In genomic region chr12:6550294-6551062, GRCh38 we compare ENCODE assay signal across 9 cellular contexts. TPM values are rescaled to one million over a fixed set of nuclear protein-coding genes. Genes with fewer than 3 reads are reported as not detected.
DNase-seq lines count a peak whose midpoint lies in the region; ATAC-seq lines count a peak whose summit lies in the region.
"Had no signal": no experiment of that assay in that cellular context is flagged by ENCODE, and none has a peak within 500 bp of the region (broad histone marks: within the 10 kb centered on the region; RNA-seq: fewer than 3 reads in every experiment).

No MANE protein-coding gene starts in this region.

- DNase-seq in AML-193 (lab: John Stamatoyannopoulos, UW) (peak; percentile 83 to 86), mucosa of gallbladder (ENCODE audit: low spot score) (no peak)
- DNase-seq: activated CD4-positive, alpha-beta T cell treated with anti-CD3 and anti-CD28 coated beads for 48 hours; KG1 had no signal

- peak overlapping the region; percentile 79 for H3K9ac ChIP-seq in muscle layer of colon (ENCODE audit: low read length)

- H3K4me1 ChIP-seq in muscle layer of colon (ENCODE audit: insufficient read depth, low read length), result peaks cover 66% of the 10 kb centered on the region

- H3K36me3 ChIP-seq in muscle layer of colon (ENCODE audit: insufficient read depth, low read length), result peaks cover 47% of the 10 kb centered on the region

- H3K27me3 ChIP-seq in muscle layer of colon (ENCODE audit: control insufficient read depth in 1 of 2, insufficient read depth in 2 of 2, low read length in 2 of 2), result no peaks in the 10 kb centered on the region

- no peaks in the 10 kb centered on the region for H3K9me3 ChIP-seq in muscle layer of colon (ENCODE audit: low read length)

- peak overlapping the region; percentile 96 for H3K27ac ChIP-seq in angular gyrus (ENCODE audit: low read depth, low read length)
- peak overlapping the region; percentile 87 for H3K27ac ChIP-seq in muscle layer of colon (ENCODE audit: low read depth, low read length)

- H3K4me3 ChIP-seq in muscle layer of colon (ENCODE audit: low read depth in 1 of 2, low read length in 2 of 2), result no peak overlapping the region

- ATAC-seq in HG03521 (IDR thresholded peaks at IDR 0.05; ENCODE audit: unreplicated experiment) (no peak), GM18858 (IDR thresholded peaks at IDR 0.05; ENCODE audit: unreplicated experiment) (no peak)
- ATAC-seq: HCT116 had no signal

RNA-seq across cellular contexts. Expression of gene IFFO1, which starts 5.4 kb away (rescaled TPM):
- total RNA-seq in mucosa of gallbladder, result 14.2 TPM

RNA-seq across cellular contexts. Expression of gene GAPDH, which starts 16.2 kb away (rescaled TPM):
- 2,392 TPM for total RNA-seq in mucosa of gallbladder

RNA-seq across cellular contexts. Expression of gene NOP2, which starts 17.6 kb away (rescaled TPM):
- 19.2 TPM for total RNA-seq in mucosa of gallbladder

RNA-seq across cellular contexts. Expression of gene NCAPD2, which starts 56.6 kb away (rescaled TPM):
- total RNA-seq in mucosa of gallbladder, result 36.6 TPM

RNA-seq across cellular contexts. Expression of gene CHD4, which starts 56.7 kb away (rescaled TPM):
- total RNA-seq in mucosa of gallbladder, result 220 TPM
